In the genomic region with DNA sequence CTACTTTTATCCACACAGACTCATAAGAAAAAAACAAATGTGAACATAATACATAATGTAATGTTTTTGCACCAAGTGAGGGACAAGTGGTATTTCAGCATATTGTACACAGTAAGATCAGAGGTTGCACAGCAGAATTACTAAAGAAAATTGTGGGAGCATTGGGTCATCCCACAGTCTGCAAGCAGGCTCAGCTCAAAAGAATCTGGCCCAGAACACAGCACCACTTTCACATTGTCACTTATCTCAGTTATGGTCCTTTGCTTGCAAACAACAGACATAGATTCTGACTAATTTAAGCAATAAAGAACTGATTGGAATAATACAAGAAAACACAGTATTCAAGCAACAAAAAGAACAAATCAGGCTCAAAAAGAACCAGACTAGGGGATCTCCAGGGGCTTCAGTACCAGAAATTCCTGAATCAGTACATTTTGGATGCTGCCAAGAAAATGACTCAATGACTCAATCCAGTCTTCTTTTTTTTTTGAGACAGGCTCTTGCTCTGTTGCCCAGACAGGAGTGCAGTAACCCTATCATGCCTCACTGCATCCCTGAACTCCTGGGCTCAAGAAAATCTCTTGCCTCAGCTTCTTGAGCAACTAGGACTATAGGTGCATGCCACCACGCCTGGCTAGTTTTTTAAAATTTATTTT, we compare ENCODE assay signal across 12 cellular contexts. TPM values are rescaled to one million over a fixed set of nuclear protein-coding genes. Genes with fewer than 3 reads are reported as not detected.
DNase-seq lines count a peak whose midpoint lies in the region; ATAC-seq, FAIRE-seq and TF ChIP-seq lines count a peak whose summit lies in the region.
"Had no signal": no experiment of that assay in that cellular context is flagged by ENCODE, and none has a peak within 500 bp of the region (broad histone marks: within the 10 kb centered on the region; RNA-seq: fewer than 3 reads in every experiment).

No MANE protein-coding gene starts in this region.

- BruUV-seq in HepG2 (replicated peaks; lab: Mats Ljungman, UMichigan) (no TSS peak), OCI-LY7 (replicated peaks; lab: Mats Ljungman, UMichigan) (no TSS peak)

- H3K4me2 ChIP-seq in HepG2 (ENCODE audit: low read depth, low read length) (no peak overlapping the region), OCI-LY7 (ENCODE audit: low read length) (no peak overlapping the region)

- H3K36me3 ChIP-seq in bronchial epithelial cell (ENCODE audit: control insufficient read depth, insufficient read depth, low read length) = no peaks in the 10 kb centered on the region
- H3K36me3 ChIP-seq in HepG2 (replicated peaks in 1 of 2; ENCODE audit: control insufficient read depth in 1 of 2, insufficient read depth in 2 of 2, low read length in 2 of 2) = no peaks in the 10 kb centered on the region
- no peaks in the 10 kb centered on the region for H3K36me3 ChIP-seq in effector memory CD4-positive, alpha-beta T cell (ENCODE audit: control insufficient read depth, insufficient read depth, low read length)
- no peaks in the 10 kb centered on the region for H3K36me3 ChIP-seq in OCI-LY7 (ENCODE audit: insufficient read depth, low read length)
- H3K36me3 ChIP-seq: ascending aorta had no signal

- H2AFZ ChIP-seq in HepG2 (ENCODE audit: low read length) = no peak overlapping the region
- H2AFZ ChIP-seq in OCI-LY7 (ENCODE audit: low read length) = no peak overlapping the region

- H3K9ac ChIP-seq in HepG2 (ENCODE audit: insufficient read depth, low read depth, low read length) = no peak overlapping the region

- no peaks in the 10 kb centered on the region for H3K9me3 ChIP-seq in AG04450 (ENCODE audit: control insufficient read depth, insufficient read depth, low read length)
- H3K9me3 ChIP-seq in HepG2 (ENCODE audit: low read length) = peaks cover 9% of the 10 kb centered on the region; the same call in 1 of the 2 replicates
- no peaks in the 10 kb centered on the region for H3K9me3 ChIP-seq in effector memory CD4-positive, alpha-beta T cell (ENCODE audit: control insufficient read depth, low read length)
- H3K9me3 ChIP-seq in OCI-LY7 (ENCODE audit: low read length) = no peaks in the 10 kb centered on the region
- H3K9me3 ChIP-seq: ascending aorta had no signal

- H3K27me3 ChIP-seq in AG04450 (ENCODE audit: control insufficient read depth, insufficient read depth, low read length) = no peaks in the 10 kb centered on the region
- H3K27me3 ChIP-seq in bronchial epithelial cell (ENCODE audit: control insufficient read depth, insufficient read depth, low read length) = no peaks in the 10 kb centered on the region
- H3K27me3 ChIP-seq in HepG2 (ENCODE audit: control insufficient read depth in 1 of 2, insufficient read depth in 2 of 2, low read length in 2 of 2) = no peaks in the 10 kb centered on the region
- H3K27me3 ChIP-seq in effector memory CD4-positive, alpha-beta T cell (replicated peaks; ENCODE audit: control insufficient read depth, insufficient read depth, low read length, poor library complexity, severe bottlenecking) = no peaks in the 10 kb centered on the region
- H3K27me3 ChIP-seq: ascending aorta had no signal

- ATAC-seq in HG02852 (IDR thresholded peaks at IDR 0.05; ENCODE audit: unreplicated experiment) (peak; percentile 29), HepG2 (peak; percentile 54)

- POLR2A ChIA-PET in AG04450 (lab: Yijun Ruan, JAX) = interaction anchor here (1.7 kb wide), 1 partner anchor 29 kb away, joined by 12 read pairs; no protein-coding TSS in a partner anchor
- POLR2A ChIA-PET in HepG2 (lab: Yijun Ruan, JAX) = interaction anchor here (1.6 kb wide), 1 partner anchor 73 kb away, joined by 4 read pairs; no protein-coding TSS in a partner anchor
- POLR2A ChIA-PET in OCI-LY7 (lab: Charles Lee) = interaction anchor here (0.6 kb wide), 1 partner anchor 136 kb away, joined by 3 read pairs; no protein-coding TSS in a partner anchor

- H3K27ac ChIP-seq in AG04450 (ENCODE audit: low read depth, low read length) (peak overlapping the region; percentile 40), HepG2 (ENCODE audit: extremely low read length, insufficient read depth, low read length) (no peak overlapping the region), OCI-LY7 (ENCODE audit: low read depth, low read length, poor library complexity, severe bottlenecking) (no peak overlapping the region)
- H3K27ac ChIP-seq in effector memory CD4-positive, alpha-beta T cell (ENCODE audit: insufficient read depth, low read length, poor library complexity, severe bottlenecking) = no peak overlapping the region

- 94% methylated on average over 1 of the region's 1 CpG for WGBS in HepG2 (ENCODE audit: low lambda C conversion rate)

- TF ChIP-seq EP300 in HepG2 (IDR thresholded peaks at IDR 0.05; ENCODE audit: low read depth in 2 of 2, low read length in 2 of 2) = no peak
- TF ChIP-seq EP300 in HepG2 (CRISPR knock-in tag; IDR thresholded peaks at IDR 0.05; ENCODE audit: borderline replicate concordance) = no peak

- FAIRE-seq in bronchial epithelial cell (lab: Jason Lieb, UNC) (no peak), HepG2 (lab: Jason Lieb, UNC) (peak; percentile 40)

- H3K79me2 ChIP-seq in HepG2 (ENCODE audit: insufficient read depth, low read length) (no peaks in the 10 kb centered on the region), OCI-LY7 (ENCODE audit: insufficient read depth, low read depth, low read length) (no peaks in the 10 kb centered on the region)

- peaks cover 47% of the 10 kb centered on the region for H3K4me1 ChIP-seq in HepG2 (ENCODE audit: insufficient read depth, low read length)
- H3K4me1 ChIP-seq in effector memory CD4-positive, alpha-beta T cell (ENCODE audit: control insufficient read depth, insufficient read depth, low read length, poor library complexity, severe bottlenecking) = no peaks in the 10 kb centered on the region
- no peaks in the 10 kb centered on the region for H3K4me1 ChIP-seq in OCI-LY7 (ENCODE audit: insufficient read depth, low read length, poor library complexity, severe bottlenecking)

- TF ChIP-seq RAD21 in HepG2 (CRISPR knock-in tag; IDR thresholded peaks at IDR 0.05) = no peak

- intact Hi-C loops in HepG2 (cut with micrococcal nuclease; ENCODE audit: unreplicated experiment) = loop anchor here (5.0 kb wide), 1 partner anchor 45 kb away; the partner anchor contains the start of gene EEA1
- intact Hi-C loops in OCI-LY7 (cut with micrococcal nuclease; ENCODE audit: unreplicated experiment) = no loop called here

- in situ Hi-C loops in HepG2 (cut with HindIII; ENCODE audit: extremely low pct_ligation_motif_present, low pct_unique_long_range_greater_than_20kb) = no loop called here

- H3K4me3 ChIP-seq in AG04450 (ENCODE audit: low read depth, low read length) (no peak overlapping the region), bronchial epithelial cell (ENCODE audit: low read depth, low read length) (no peak overlapping the region), HepG2 (replicated peaks in 1 of 3; ENCODE audit: insufficient read depth in 1 of 3, low read depth in 2 of 3, low read length in 3 of 3) (no peak overlapping the region), OCI-LY7 (ENCODE audit: low read depth, low read length, poor library complexity, severe bottlenecking) (no peak overlapping the region)
- no peak overlapping the region for H3K4me3 ChIP-seq in effector memory CD4-positive, alpha-beta T cell (ENCODE audit: insufficient read depth, low read depth, low read length, poor library complexity, severe bottlenecking)
- H3K4me3 ChIP-seq: ascending aorta had no signal

- DNase-seq in AG04450 (ENCODE audit: low read depth, low spot score) (peak; percentile 37), bronchial epithelial cell (ENCODE audit: low read depth) (peak; percentile 86), HepG2 (ENCODE audit: low spot score) (no peak), HPDE6-E6E7 (ENCODE audit: extremely low spot score) (no peak), NAMALWA (ENCODE audit: low spot score) (no peak), OCI-LY7 (ENCODE audit: low spot score) (no peak)
- no peak for DNase-seq in effector memory CD4-positive, alpha-beta T cell
- DNase-seq: activated CD4-positive, alpha-beta memory T cell treated with anti-CD3 and anti-CD28 coated beads, Interleukin-2, amount 10 ng/mL, durations not matched to agents 7 days and 5 days; CD4-positive, CD25-positive, alpha-beta regulatory T cell; NCI-H1092 treated with DMSO at 0.1 percent for 48 hours had no signal

- CTCF ChIA-PET in AG04450 (lab: Charles Lee) (interaction anchor here (1.4 kb wide), 1 partner anchor 448 kb away, joined by 3 read pairs; no protein-coding TSS in a partner anchor), HepG2 (lab: Yijun Ruan, JAX; ENCODE audit: low intra/inter-chr PET ratio, low total read pairs) (no interaction called here), OCI-LY7 (lab: Charles Lee; ENCODE audit: unreplicated experiment) (no interaction called here)

- no peaks in the 10 kb centered on the region for H3K9me2 ChIP-seq in OCI-LY7 (ENCODE audit: insufficient read depth, low read length)

- H4K20me1 ChIP-seq in HepG2 (ENCODE audit: insufficient read depth, low read length) (no peaks in the 10 kb centered on the region), OCI-LY7 (ENCODE audit: insufficient read depth, low read length) (no peaks in the 10 kb centered on the region)

- no peak for TF ChIP-seq CTCF in AG04450 (IDR thresholded peaks at IDR 0.05; ENCODE audit: low read depth, low read length)
- TF ChIP-seq CTCF in bronchial epithelial cell (IDR thresholded peaks at IDR 0.05; ENCODE audit: insufficient read depth, low read length, severe bottlenecking) = no peak
- no peak for TF ChIP-seq CTCF in HepG2 (CRISPR knock-in tag; IDR thresholded peaks at IDR 0.05)
- no peak for TF ChIP-seq CTCF in OCI-LY7 (conservative IDR thresholded peaks at IDR 0.05; ENCODE audit: low read length)

- TF ChIP-seq POLR2A in HepG2 (IDR thresholded peaks at IDR 0.05; ENCODE audit: insufficient read depth in 1 of 2, low read depth in 2 of 2, low read length in 2 of 2) = no peak

RNA-seq across cellular contexts. Expression of gene EEA1, which starts 42.9 kb away (rescaled TPM):
- polyA plus RNA-seq in AG04450 (2011; rRNA removed) = 14.0 and 18.4 TPM in 2 replicates
- polyA minus RNA-seq in AG04450 (2011; rRNA and poly(A)+ RNA removed) = 15.2 and 39.3 TPM in 2 replicates
- 8.4 and 13.7 TPM in 2 replicates for total RNA-seq in bronchial epithelial cell
- 19.3 and 42.7 TPM in 2 replicates for total RNA-seq in HepG2 (2016; rRNA removed; fragmentation: Illumina TruSeq; extraction: Trizol)
- 13.7 and 15.1 TPM in 2 replicates for total RNA-seq in HepG2 (2016; cell fraction: cytosol; rRNA removed; fragmentation: Illumina TruSeq; extraction: Trizol; ENCODE audit: low read depth)
- total RNA-seq in HepG2 (2016; cell fraction: insoluble cytoplasmic fraction; rRNA removed; fragmentation: Illumina TruSeq; extraction: Trizol) = 17.7 and 39.8 TPM in 2 replicates
- 9.5 and 12.2 TPM in 2 replicates for total RNA-seq in HepG2 (2016; cell fraction: membrane; rRNA removed; fragmentation: Illumina TruSeq; extraction: Trizol)
- 29.6 and 33.4 TPM in 2 replicates for total RNA-seq in HepG2 (2016; cell fraction: nucleus; rRNA removed; fragmentation: Illumina TruSeq; extraction: Trizol)
- 2.6 and 5.0 TPM in 2 replicates for polyA plus RNA-seq in HepG2 (2011; rRNA removed)
- polyA plus RNA-seq in HepG2 (2011; cell fraction: cytosol; rRNA removed) = 1.1 and 1.8 TPM in 2 replicates
- 2.6 and 2.7 TPM in 2 replicates for polyA plus RNA-seq in HepG2 (2011; cell fraction: nucleus; rRNA removed)
- 5.4 and 9.3 TPM in 2 replicates for polyA plus RNA-seq in HepG2 (2012)
- 0.26 and 0.34 TPM in 2 replicates for polyA plus RNA-seq in HepG2 (2016; cell fraction: cytosol; fragmentation: Illumina TruSeq; extraction: Trizol; ENCODE audit: low read depth)
- polyA plus RNA-seq in HepG2 (2016; cell fraction: insoluble cytoplasmic fraction; fragmentation: Illumina TruSeq; extraction: Trizol; ENCODE audit: low read depth) = 17.0 and 18.2 TPM in 2 replicates
- polyA plus RNA-seq in HepG2 (2016; cell fraction: membrane; fragmentation: Illumina TruSeq; extraction: Trizol; ENCODE audit: low read depth) = 0.85 and 1.0 TPM in 2 replicates
- 17.2 and 17.6 TPM in 2 replicates for polyA plus RNA-seq in HepG2 (2016; cell fraction: nucleus; fragmentation: Illumina TruSeq; extraction: Trizol; ENCODE audit: insufficient read depth, low read depth)
- 1.6 and 2.5 TPM in 2 replicates for polyA minus RNA-seq in HepG2 (2011; rRNA and poly(A)+ RNA removed; ENCODE audit: low replicate concordance)
- 21.9 and 22.2 TPM in 2 replicates for polyA minus RNA-seq in HepG2 (2011; cell fraction: cytosol; rRNA and poly(A)+ RNA removed)
- 23.8 and 31.0 TPM in 2 replicates for polyA minus RNA-seq in HepG2 (2011; cell fraction: nucleus; rRNA and poly(A)+ RNA removed)
- total RNA-seq in OCI-LY7 (2014; rRNA removed; shearing (Covaris generic)) = 3.0 and 8.4 TPM in 2 replicates
- 11.9 and 12.1 TPM in 2 replicates for total RNA-seq in OCI-LY7 (2022)

Comparison
In these comparisons a context has a peak if more than half of its experiments do, and no peak if none do; other contexts are left out.
1. DNase-seq: peak in AG04450 (single experiment) and bronchial epithelial cell (single experiment); none in HepG2 (single experiment), HPDE6-E6E7 (single experiment), effector memory CD4-positive, alpha-beta T cell (0 of 3), NAMALWA (single experiment) and OCI-LY7 (single experiment).